Comparison of ENCODE assay signal across 8 cellular contexts in the genomic region with DNA sequence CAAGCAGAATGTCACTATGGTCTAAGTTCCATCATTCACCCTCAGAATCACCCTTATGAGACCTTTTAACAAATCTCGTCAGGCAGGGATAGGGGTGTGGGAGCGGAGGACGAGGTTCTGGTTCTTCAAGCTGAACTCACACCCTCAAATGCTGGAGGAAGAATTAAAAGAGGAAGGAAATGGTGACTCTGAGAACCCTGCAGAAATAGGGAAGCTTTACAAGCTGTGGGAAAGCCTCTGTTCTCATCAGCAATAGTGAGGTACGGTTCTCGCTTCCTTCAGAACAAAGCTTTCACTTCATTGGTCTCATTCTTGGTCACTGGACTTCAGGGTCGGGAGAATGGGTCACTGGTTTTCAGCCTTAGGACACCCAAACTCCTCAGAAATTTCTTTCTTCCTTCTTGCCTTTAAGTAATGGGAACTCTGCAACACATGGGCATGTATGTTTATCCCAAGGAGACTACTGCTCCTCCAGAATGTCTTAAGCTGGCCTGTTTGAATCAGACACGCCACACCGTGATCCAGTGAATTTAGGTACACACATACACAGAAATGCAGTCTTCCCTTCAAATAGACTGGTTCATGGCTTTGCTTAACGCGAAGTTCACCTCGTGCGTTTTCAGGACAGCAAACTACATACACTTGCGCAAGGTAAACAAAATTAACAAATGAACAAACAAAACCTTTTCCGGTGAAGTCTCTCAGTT.
DNase-seq lines count a peak whose midpoint lies in the region; ATAC-seq and TF ChIP-seq lines count a peak whose summit lies in the region.
"Had no signal": no experiment of that assay in that cellular context is flagged by ENCODE, and none has a peak within 500 bp of the region (broad histone marks: within the 10 kb centered on the region; RNA-seq: fewer than 3 reads in every experiment).

No MANE protein-coding gene starts in this region.

- no peak overlapping the region for H3K56ac ChIP-seq in H9 (ENCODE audit: insufficient read length, low read depth, low read length)

- H3K79me2 ChIP-seq in H9 (ENCODE audit: insufficient read depth, low read length), result no peaks in the 10 kb centered on the region

- H3K27me3 ChIP-seq in H9 (ENCODE audit: insufficient read depth, low read length), result no peaks in the 10 kb centered on the region

- H3K23me2 ChIP-seq in H9 (ENCODE audit: insufficient read length, low read depth, low read length, poor library complexity, severe bottlenecking), result no peaks in the 10 kb centered on the region

- no peaks in the 10 kb centered on the region for H3K27me3 Mint-ChIP-seq in WTC11 (ENCODE audit: low read depth)
- H3K27me3 Mint-ChIP-seq in natural killer cell treated with Interleukin-12 subunit alpha and Interleukin-12 subunit beta and Interleukin-15 and Interleukin-18, amount 100 ng/mL, for 72 hours, result no peaks in the 10 kb centered on the region
- no peaks in the 10 kb centered on the region for H3K27me3 Mint-ChIP-seq in H9 (ENCODE audit: low read depth)
- peaks cover 2% of the 10 kb centered on the region; the same call in 1 of the 2 replicates for H3K27me3 Mint-ChIP-seq in HFFc6 (ENCODE audit: insufficient read depth)

- no peaks in the 10 kb centered on the region for H3K4me1 ChIP-seq in H9 (ENCODE audit: insufficient read depth, low read length)

- H4K5ac ChIP-seq in H9 (ENCODE audit: insufficient read length, low read depth, low read length), result no peak overlapping the region

- H3K9me3 Mint-ChIP-seq in WTC11, result no peaks in the 10 kb centered on the region
- no peaks in the 10 kb centered on the region for H3K9me3 Mint-ChIP-seq in natural killer cell treated with Interleukin-12 subunit alpha and Interleukin-12 subunit beta and Interleukin-15 and Interleukin-18, amount 100 ng/mL, for 72 hours
- no peaks in the 10 kb centered on the region for H3K9me3 Mint-ChIP-seq in H9
- H3K9me3 Mint-ChIP-seq in HFFc6, result peaks cover 38% of the 10 kb centered on the region

- peak; percentile 64 for ATAC-seq in GM18867 (IDR thresholded peaks at IDR 0.05; ENCODE audit: unreplicated experiment)
- peak; percentile 83 for ATAC-seq in HG02885 (IDR thresholded peaks at IDR 0.05; ENCODE audit: poor library complexity, unreplicated experiment)
- ATAC-seq in WTC11, result no peak
- ATAC-seq in natural killer cell treated with Interleukin-12 subunit alpha and Interleukin-12 subunit beta and Interleukin-15 and Interleukin-18, amount 100 ng/mL, for 72 hours, result no peak
- no peak for ATAC-seq in HG02642 (IDR thresholded peaks at IDR 0.05; ENCODE audit: poor library complexity, unreplicated experiment)

- no peak for DNase-seq in WTC11 (ENCODE audit: low spot score)
- DNase-seq in natural killer cell treated with Interleukin-12 subunit alpha and Interleukin-12 subunit beta and Interleukin-15 and Interleukin-18, amount 100 ng/mL, for 72 hours (ENCODE audit: low spot score), result no peak
- DNase-seq in H9, result no peak
- DNase-seq in HFFc6, result no peak
- DNase-seq: activated effector memory CD4-positive, alpha-beta T cell treated with anti-CD3 and anti-CD28 coated beads, Interleukin-2, amount 50 U/mL, for 16 hours had no signal

- no peak overlapping the region for H3T11ph ChIP-seq in H9 (ENCODE audit: low read length)

- H3K4me2 ChIP-seq in H9 (ENCODE audit: insufficient read depth, insufficient read length, low read length), result no peak overlapping the region

- no peak overlapping the region for H2BK120ac ChIP-seq in H9 (ENCODE audit: low read depth, low read length, poor library complexity, severe bottlenecking)

- TF ChIP-seq CTCF in WTC11 (IDR thresholded peaks at IDR 0.05), result no peak
- TF ChIP-seq CTCF in H9 (conservative IDR thresholded peaks at IDR 0.05), result no peak
- TF ChIP-seq CTCF in HFFc6 (IDR thresholded peaks at IDR 0.05), result no peak

- no peak overlapping the region for H2AFZ ChIP-seq in H9 (ENCODE audit: low read length)

- H4K20me1 ChIP-seq in H9 (ENCODE audit: control insufficient read depth, insufficient read depth, insufficient read length), result no peaks in the 10 kb centered on the region

- H3K9ac ChIP-seq in H9 (ENCODE audit: extremely low read depth, insufficient read length, low read length), result no peak overlapping the region

- no peak overlapping the region for H2AK5ac ChIP-seq in H9 (ENCODE audit: insufficient read length, low read length)

- H2BK5ac ChIP-seq in H9 (ENCODE audit: insufficient read length, low read length), result no peak overlapping the region

- H2BK12ac ChIP-seq in H9 (ENCODE audit: insufficient read length, low read depth, low read length), result no peak overlapping the region

- H4K91ac ChIP-seq in H9 (ENCODE audit: insufficient read length, low read depth, low read length), result no peak overlapping the region

- H3K4ac ChIP-seq in H9 (ENCODE audit: low read depth, low read length), result no peak overlapping the region

- H3K27ac Mint-ChIP-seq in WTC11 (0 out of 2 replicates have a peak overlapping the region, but pooled peaks have one; percentile 43), H9 (no peak overlapping the region), HFFc6 (no peak overlapping the region)
- H3K27ac Mint-ChIP-seq in natural killer cell treated with Interleukin-12 subunit alpha and Interleukin-12 subunit beta and Interleukin-15 and Interleukin-18, amount 100 ng/mL, for 72 hours, result peak overlapping the region; percentile 68 to 72

- POLR2A ChIA-PET in WTC11 (lab: Charles Lee), result no interaction called here

- CTCF ChIA-PET in WTC11 (lab: Charles Lee), result interaction anchor here (0.6 to 0.9 kb wide), 2 partner anchors 63 to 265 kb away, joined by 3 read pairs; no protein-coding TSS in a partner anchor

- no peaks in the 10 kb centered on the region for H3K79me1 ChIP-seq in H9 (ENCODE audit: insufficient read depth, low read depth, low read length, poor library complexity, severe bottlenecking)

- H3K36me3 Mint-ChIP-seq in WTC11 (peaks cover 13% of the 10 kb centered on the region), H9 (ENCODE audit: insufficient read depth in 1 of 3, low read depth in 3 of 3) (peaks cover 0 to 7% (median 0%) of the 10 kb centered on the region in 3 experiments; a peak in 2 of 7 replicates), HFFc6 (ENCODE audit: low read depth) (no peaks in the 10 kb centered on the region)
- H3K36me3 Mint-ChIP-seq in natural killer cell treated with Interleukin-12 subunit alpha and Interleukin-12 subunit beta and Interleukin-15 and Interleukin-18, amount 100 ng/mL, for 72 hours, result peaks cover 50% of the 10 kb centered on the region

- H2BK15ac ChIP-seq in H9 (ENCODE audit: low read depth, low read length), result no peak overlapping the region; the same call in 1 of the 2 replicates

- no peaks in the 10 kb centered on the region for H3K9me3 ChIP-seq in H9 (ENCODE audit: control insufficient read depth, low read depth, low read length)

- H2BK20ac ChIP-seq in H9 (ENCODE audit: low read depth, low read length, poor library complexity, severe bottlenecking), result no peak overlapping the region

- H3K4me1 Mint-ChIP-seq in WTC11 (0 out of 2 replicates have a peak, but pooled peaks cover 4% of the 10 kb centered on the region), H9 (peaks cover 7 to 16% of the 10 kb centered on the region in 2 experiments), HFFc6 (ENCODE audit: low read depth) (no peaks in the 10 kb centered on the region)
- peaks cover 51 to 54% of the 10 kb centered on the region in 2 donors for H3K4me1 Mint-ChIP-seq in natural killer cell treated with Interleukin-12 subunit alpha and Interleukin-12 subunit beta and Interleukin-15 and Interleukin-18, amount 100 ng/mL, for 72 hours (ENCODE audit: low read depth in 2 of 2)

- no CpG with 5 or more reads among the region's 14 CpGs for WGBS in H9 (ENCODE audit: extremely low coverage, insufficient read length, low lambda C conversion rate)

- H3K23ac ChIP-seq in H9 (ENCODE audit: insufficient read length, low read depth, low read length), result no peak overlapping the region

- H3K18ac ChIP-seq in H9 (ENCODE audit: insufficient read length, low read depth, low read length), result no peak overlapping the region

- H3K4me3 Mint-ChIP-seq in WTC11 (no peak overlapping the region), H9 (no peak overlapping the region), HFFc6 (no peak overlapping the region)
- H3K4me3 Mint-ChIP-seq in natural killer cell treated with Interleukin-12 subunit alpha and Interleukin-12 subunit beta and Interleukin-15 and Interleukin-18, amount 100 ng/mL, for 72 hours, result peak overlapping the region; percentile 62

- H3K27ac ChIP-seq in H9 (ENCODE audit: insufficient read length, low read depth, low read length), result no peak overlapping the region

- H4K8ac ChIP-seq in H9 (replicated peaks; ENCODE audit: insufficient read length, low read depth, low read length), result no peak overlapping the region

- no peak overlapping the region for H3K14ac ChIP-seq in H9 (ENCODE audit: insufficient read depth, low read length)

TF ChIP-seq in WTC11, 78 proteins besides CTCF, POLR2A, EP300 and RAD21 (continues in another document):
- TF ChIP-seq, protein P1, sequence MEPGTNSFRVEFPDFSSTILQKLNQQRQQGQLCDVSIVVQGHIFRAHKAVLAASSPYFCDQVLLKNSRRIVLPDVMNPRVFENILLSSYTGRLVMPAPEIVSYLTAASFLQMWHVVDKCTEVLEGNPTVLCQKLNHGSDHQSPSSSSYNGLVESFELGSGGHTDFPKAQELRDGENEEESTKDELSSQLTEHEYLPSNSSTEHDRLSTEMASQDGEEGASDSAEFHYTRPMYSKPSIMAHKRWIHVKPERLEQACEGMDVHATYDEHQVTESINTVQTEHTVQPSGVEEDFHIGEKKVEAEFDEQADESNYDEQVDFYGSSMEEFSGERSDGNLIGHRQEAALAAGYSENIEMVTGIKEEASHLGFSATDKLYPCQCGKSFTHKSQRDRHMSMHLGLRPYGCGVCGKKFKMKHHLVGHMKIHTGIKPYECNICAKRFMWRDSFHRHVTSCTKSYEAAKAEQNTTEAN (CRISPR knock-in tag; IDR thresholded peaks at IDR 0.05), result no peak
- TF ChIP-seq, protein P2, sequence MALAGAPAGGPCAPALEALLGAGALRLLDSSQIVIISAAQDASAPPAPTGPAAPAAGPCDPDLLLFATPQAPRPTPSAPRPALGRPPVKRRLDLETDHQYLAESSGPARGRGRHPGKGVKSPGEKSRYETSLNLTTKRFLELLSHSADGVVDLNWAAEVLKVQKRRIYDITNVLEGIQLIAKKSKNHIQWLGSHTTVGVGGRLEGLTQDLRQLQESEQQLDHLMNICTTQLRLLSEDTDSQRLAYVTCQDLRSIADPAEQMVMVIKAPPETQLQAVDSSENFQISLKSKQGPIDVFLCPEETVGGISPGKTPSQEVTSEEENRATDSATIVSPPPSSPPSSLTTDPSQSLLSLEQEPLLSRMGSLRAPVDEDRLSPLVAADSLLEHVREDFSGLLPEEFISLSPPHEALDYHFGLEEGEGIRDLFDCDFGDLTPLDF (CRISPR knock-in tag; IDR thresholded peaks at IDR 0.05), result no peak
- TF ChIP-seq, protein P3, sequence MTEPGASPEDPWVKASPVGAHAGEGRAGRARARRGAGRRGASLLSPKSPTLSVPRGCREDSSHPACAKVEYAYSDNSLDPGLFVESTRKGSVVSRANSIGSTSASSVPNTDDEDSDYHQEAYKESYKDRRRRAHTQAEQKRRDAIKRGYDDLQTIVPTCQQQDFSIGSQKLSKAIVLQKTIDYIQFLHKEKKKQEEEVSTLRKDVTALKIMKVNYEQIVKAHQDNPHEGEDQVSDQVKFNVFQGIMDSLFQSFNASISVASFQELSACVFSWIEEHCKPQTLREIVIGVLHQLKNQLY (CRISPR knock-in tag; IDR thresholded peaks at IDR 0.05), result no peak
- TF ChIP-seq ZNF121 (CRISPR knock-in tag; IDR thresholded peaks at IDR 0.05) (no peak), MYBL2 (CRISPR knock-in tag; IDR thresholded peaks at IDR 0.05) (no peak)

Comparison
In these comparisons a context has a peak if more than half of its experiments do, and no peak if none do; other contexts are left out.
1. ATAC-seq: peak in GM18867 (single experiment) and HG02885 (single experiment); none in WTC11 (single experiment), natural killer cell treated with Interleukin-12 subunit alpha and Interleukin-12 subunit beta and Interleukin-15 and Interleukin-18, amount 100 ng/mL, for 72 hours (0 of 2) and HG02642 (single experiment).
2. H3K27ac Mint-ChIP-seq: peak in WTC11 (single experiment) and natural killer cell treated with Interleukin-12 subunit alpha and Interleukin-12 subunit beta and Interleukin-15 and Interleukin-18, amount 100 ng/mL, for 72 hours (2 of 2); none in H9 (0 of 3) and HFFc6 (single experiment).